In genomic region chr19:1854542-1855039, GRCh38 we compare ENCODE assay signal across 9 cellular contexts. TPM values are rescaled to one million over a fixed set of nuclear protein-coding genes. Genes with fewer than 3 reads are reported as not detected.
DNase-seq lines count a peak whose midpoint lies in the region; ATAC-seq and TF ChIP-seq lines count a peak whose summit lies in the region.
"Had no signal": no experiment of that assay in that cellular context is flagged by ENCODE, and none has a peak within 500 bp of the region (broad histone marks: within the 10 kb centered on the region; RNA-seq: fewer than 3 reads in every experiment).

No MANE protein-coding gene starts in this region.

- no peak for TF ChIP-seq CTCF in nephron (IDR thresholded peaks at IDR 0.05; ENCODE audit: unreplicated experiment in 3 of 3)

- H3K9me3 ChIP-seq in CD4-positive, CD25-positive, alpha-beta regulatory T cell (ENCODE audit: control insufficient read depth in 2 of 2, low read length in 2 of 2) = no peaks in the 10 kb centered on the region
- H3K9me3 ChIP-seq in NT2/D1 (ENCODE audit: insufficient read depth, low read length) = no peaks in the 10 kb centered on the region
- H3K9me3 ChIP-seq in effector memory CD4-positive, alpha-beta T cell (ENCODE audit: control insufficient read depth, low read length) = no peaks in the 10 kb centered on the region

- H3K27me3 ChIP-seq in CD4-positive, CD25-positive, alpha-beta regulatory T cell (ENCODE audit: control insufficient read depth, insufficient read depth, low read length) = no peaks in the 10 kb centered on the region
- H3K27me3 ChIP-seq in NT2/D1 (ENCODE audit: insufficient read depth, insufficient read length) = no peaks in the 10 kb centered on the region
- H3K27me3 ChIP-seq in effector memory CD4-positive, alpha-beta T cell (replicated peaks; ENCODE audit: control insufficient read depth, insufficient read depth, low read length, poor library complexity, severe bottlenecking) = no peaks in the 10 kb centered on the region

- H3K4me3 Mint-ChIP-seq in CD4-positive, CD25-positive, alpha-beta regulatory T cell = peak overlapping the region; percentile 64 to 91 (median 84)
- peak overlapping the region; percentile 56 to 66 (median 60) for H3K4me3 Mint-ChIP-seq in nephron

- peak overlapping the region; percentile 79 to 96 (median 86) for H3K27ac Mint-ChIP-seq in CD4-positive, CD25-positive, alpha-beta regulatory T cell
- H3K27ac Mint-ChIP-seq in nephron = peak overlapping the region; percentile 20 to 76 (median 25)
- H3K27ac Mint-ChIP-seq: memory B cell had no signal

- H3K4me1 Mint-ChIP-seq in CD4-positive, CD25-positive, alpha-beta regulatory T cell = peaks cover 0 to 65% (median 20%) of the 10 kb centered on the region in 4 donors
- peaks cover 30% of the 10 kb centered on the region for H3K4me1 Mint-ChIP-seq in nephron

- no peaks in the 10 kb centered on the region for H3K9me3 Mint-ChIP-seq in CD4-positive, CD25-positive, alpha-beta regulatory T cell
- no peaks in the 10 kb centered on the region for H3K9me3 Mint-ChIP-seq in nephron
- H3K9me3 Mint-ChIP-seq: memory B cell had no signal

- ATAC-seq in CD4-positive, CD25-positive, alpha-beta regulatory T cell (ENCODE audit: low read depth in 2 of 2) = no peak
- no peak for ATAC-seq in GM21576 (IDR thresholded peaks at IDR 0.05; ENCODE audit: unreplicated experiment)

- no peak for DNase-seq in CD4-positive, CD25-positive, alpha-beta regulatory T cell
- DNase-seq in NT2/D1 (ENCODE audit: low read depth, low spot score) (no peak), EL (no peak), cerebellar nuclear complex (lab: John Stamatoyannopoulos, UW) (no peak)
- DNase-seq in effector memory CD4-positive, alpha-beta T cell = no peak
- DNase-seq in activated CD4-positive, alpha-beta T cell treated with anti-CD3 and anti-CD28 coated beads, Interleukin-2, amount 50 U/mL, for 4 hours = no peak

- H3K36me3 Mint-ChIP-seq in CD4-positive, CD25-positive, alpha-beta regulatory T cell = peaks cover 3% of the 10 kb centered on the region
- H3K36me3 Mint-ChIP-seq in nephron (ENCODE audit: low read depth) = no peaks in the 10 kb centered on the region

- no peaks in the 10 kb centered on the region for H3K27me3 Mint-ChIP-seq in CD4-positive, CD25-positive, alpha-beta regulatory T cell
- H3K27me3 Mint-ChIP-seq in nephron (ENCODE audit: low read depth) = no peaks in the 10 kb centered on the region
- H3K27me3 Mint-ChIP-seq: memory B cell had no signal

- H3K9ac ChIP-seq in NT2/D1 (ENCODE audit: insufficient read length, low read depth) = peak overlapping the region; percentile 78

- H3K27ac ChIP-seq in CD4-positive, CD25-positive, alpha-beta regulatory T cell (ENCODE audit: insufficient read depth, low read length, poor library complexity, severe bottlenecking) = peak overlapping the region; percentile 81
- peak overlapping the region; percentile 86 for H3K27ac ChIP-seq in effector memory CD4-positive, alpha-beta T cell (ENCODE audit: insufficient read depth, low read length, poor library complexity, severe bottlenecking)

- no peaks in the 10 kb centered on the region for H3K36me3 ChIP-seq in CD4-positive, CD25-positive, alpha-beta regulatory T cell (ENCODE audit: control insufficient read depth, insufficient read depth, low read length)
- H3K36me3 ChIP-seq in NT2/D1 (ENCODE audit: insufficient read depth, insufficient read length, low read length) = peaks cover 19% of the 10 kb centered on the region
- H3K36me3 ChIP-seq in effector memory CD4-positive, alpha-beta T cell (ENCODE audit: control insufficient read depth, insufficient read depth, low read length) = no peaks in the 10 kb centered on the region

- no peak overlapping the region for H3K4me3 ChIP-seq in CD4-positive, CD25-positive, alpha-beta regulatory T cell (ENCODE audit: low read depth, low read length)
- H3K4me3 ChIP-seq in NT2/D1 (ENCODE audit: insufficient read length, low read depth) = peak overlapping the region; percentile 41
- peak overlapping the region; percentile 60 for H3K4me3 ChIP-seq in effector memory CD4-positive, alpha-beta T cell (ENCODE audit: insufficient read depth, low read depth, low read length, poor library complexity, severe bottlenecking)

- H3K4me1 ChIP-seq in CD4-positive, CD25-positive, alpha-beta regulatory T cell (ENCODE audit: control insufficient read depth, insufficient read depth, low read length, poor library complexity, severe bottlenecking) = peaks cover 84% of the 10 kb centered on the region
- peaks cover 45% of the 10 kb centered on the region for H3K4me1 ChIP-seq in NT2/D1 (ENCODE audit: insufficient read depth, insufficient read length)
- H3K4me1 ChIP-seq in effector memory CD4-positive, alpha-beta T cell (ENCODE audit: control insufficient read depth, insufficient read depth, low read length, poor library complexity, severe bottlenecking) = peaks cover 69% of the 10 kb centered on the region

RNA-seq across cellular contexts. Expression of gene REXO1, which starts 6.3 kb away (rescaled TPM):
- total RNA-seq in CD4-positive, CD25-positive, alpha-beta regulatory T cell = 103 TPM
- 1 to 10 TPM; 2.5 to 5.5 (median 3.6) TPM for polyA plus RNA-seq in CD4-positive, CD25-positive, alpha-beta regulatory T cell

RNA-seq across cellular contexts. Expression of gene KLF16, which starts 8.8 kb away (rescaled TPM):
- 40.6 TPM for total RNA-seq in CD4-positive, CD25-positive, alpha-beta regulatory T cell
- polyA plus RNA-seq in CD4-positive, CD25-positive, alpha-beta regulatory T cell = under 1 TPM; 0.28 to 0.86 (median 0.59) TPM

RNA-seq across cellular contexts. Expression of gene ABHD17A, which starts 30.7 kb away (rescaled TPM):
- total RNA-seq in CD4-positive, CD25-positive, alpha-beta regulatory T cell = 148 TPM
- 100 to 1,000 TPM; 139 to 202 (median 159) TPM for polyA plus RNA-seq in CD4-positive, CD25-positive, alpha-beta regulatory T cell

RNA-seq across cellular contexts. Expression of gene ATP8B3, which starts 42.5 kb away (rescaled TPM):
- 12.2 TPM for total RNA-seq in CD4-positive, CD25-positive, alpha-beta regulatory T cell
- polyA plus RNA-seq in CD4-positive, CD25-positive, alpha-beta regulatory T cell = 1 to 10 TPM; 1.1 to 3.8 (median 2.6) TPM

RNA-seq across cellular contexts. Expression of gene ADAT3, which starts 50.6 kb away (rescaled TPM):
- total RNA-seq in CD4-positive, CD25-positive, alpha-beta regulatory T cell = 6.9 TPM
- polyA plus RNA-seq in CD4-positive, CD25-positive, alpha-beta regulatory T cell = 1 to 10 TPM; 4.4 to 8.8 (median 6.0) TPM
